ENCODE assay signal across 2 cellular contexts in genomic region chrX:65903750-65904149, GRCh38.
A peak's percentile ranks its signal among the peaks of the same experiment; 100 is the strongest.
TF ChIP-seq lines count a peak whose summit lies in the region.

No MANE protein-coding gene starts in this region.

TF ChIP-seq in HepG2, 621 proteins besides CTCF, POLR2A, EP300 and RAD21:
- TF ChIP-seq MAFK (conservative IDR thresholded peaks at IDR 0.05 in 1 of 2, IDR thresholded peaks at IDR 0.05 in 1 of 2; ENCODE audit: low read length in 2 of 2) (peak in 1 of 2 experiments; percentile 58; a peak in 3 of 4 replicates), ZNF318 (CRISPR knock-in tag; IDR thresholded peaks at IDR 0.05) (no peak), ELK4 (CRISPR knock-in tag; IDR thresholded peaks at IDR 0.05; ENCODE audit: borderline replicate concordance) (no peak), CSRNP2 (CRISPR knock-in tag; conservative IDR thresholded peaks at IDR 0.05; ENCODE audit: low read depth) (no peak), ZNF431 (CRISPR knock-in tag; IDR thresholded peaks at IDR 0.05; ENCODE audit: borderline replicate concordance, low read depth) (no peak), ZNF670 (CRISPR knock-in tag; IDR thresholded peaks at IDR 0.05; ENCODE audit: borderline replicate concordance) (no peak), MAFF (IDR thresholded peaks at IDR 0.05; ENCODE audit: low read depth, low read length) (peak; percentile 50; the same call in 1 of the 2 replicates), BRF2 (CRISPR knock-in tag; IDR thresholded peaks at IDR 0.05) (no peak), SMYD3 (CRISPR knock-in tag; IDR thresholded peaks at IDR 0.05) (no peak)

TF ChIP-seq in IMR-90, 13 proteins besides CTCF, POLR2A, EP300 and RAD21:
- TF ChIP-seq NFE2L2 (IDR thresholded peaks at IDR 0.05; ENCODE audit: low read depth, low read length) = no peak
- peak; percentile 43 for TF ChIP-seq MAFK (IDR thresholded peaks at IDR 0.05; ENCODE audit: low read depth, low read length)
TF ChIP-seq in IMR-90: peak in this region for 1.
